1 cellular context compared by ENCODE assay signal in genomic region chr7:71286336-71286735, GRCh38.
TF ChIP-seq lines count a peak whose summit lies in the region.

No MANE protein-coding gene starts in this region.

TF ChIP-seq in GM23338, 12 proteins besides CTCF, POLR2A, EP300 and RAD21 (continued from another document):
- TF ChIP-seq REST (IDR thresholded peaks at IDR 0.05; ENCODE audit: unreplicated experiment) = no peak
- TF ChIP-seq NANOG (IDR thresholded peaks at IDR 0.05; ENCODE audit: borderline replicate concordance) = no peak
- TF ChIP-seq CREB1 (CRISPR knock-in tag; IDR thresholded peaks at IDR 0.05; ENCODE audit: low read depth) = no peak
- no peak for TF ChIP-seq JUNB (IDR thresholded peaks at IDR 0.05; ENCODE audit: unreplicated experiment)
- TF ChIP-seq, protein P1, sequence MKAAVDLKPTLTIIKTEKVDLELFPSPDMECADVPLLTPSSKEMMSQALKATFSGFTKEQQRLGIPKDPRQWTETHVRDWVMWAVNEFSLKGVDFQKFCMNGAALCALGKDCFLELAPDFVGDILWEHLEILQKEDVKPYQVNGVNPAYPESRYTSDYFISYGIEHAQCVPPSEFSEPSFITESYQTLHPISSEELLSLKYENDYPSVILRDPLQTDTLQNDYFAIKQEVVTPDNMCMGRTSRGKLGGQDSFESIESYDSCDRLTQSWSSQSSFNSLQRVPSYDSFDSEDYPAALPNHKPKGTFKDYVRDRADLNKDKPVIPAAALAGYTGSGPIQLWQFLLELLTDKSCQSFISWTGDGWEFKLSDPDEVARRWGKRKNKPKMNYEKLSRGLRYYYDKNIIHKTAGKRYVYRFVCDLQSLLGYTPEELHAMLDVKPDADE (IDR thresholded peaks at IDR 0.05) = no peak
